Comparison of ENCODE assay signal across 17 cellular contexts in genomic region chr20:29740601-29740950, GRCh38.
DNase-seq lines count a peak whose midpoint lies in the region; FAIRE-seq and TF ChIP-seq lines count a peak whose summit lies in the region.
"Had no signal": no experiment of that assay in that cellular context is flagged by ENCODE, and none has a peak within 500 bp of the region (broad histone marks: within the 10 kb centered on the region; RNA-seq: fewer than 3 reads in every experiment).

No MANE protein-coding gene starts in this region.

- peak; percentile 28 for DNase-seq in D341Med (ENCODE audit: low spot score)
- DNase-seq in GM20000 (ENCODE audit: low spot score), result peak; percentile 5
- DNase-seq in kidney, result peak; percentile 66
- peak; percentile 16 for DNase-seq in stomach
- DNase-seq in caudate nucleus (lab: John Stamatoyannopoulos, UW), result no peak
- no peak for DNase-seq in SHP77 treated with DMSO at 0.1 percent for 48 hours (lab: John Stamatoyannopoulos, UW)
- no peak for DNase-seq in GM13977 (ENCODE audit: low spot score)
- DNase-seq: ACHN; C1 segment of cervical spinal cord; Calu3; CD4-positive, alpha-beta T cell; DMS153; DND-41; GDM1; GM23248 had no signal

- no peak for TF ChIP-seq POLR2A in stomach (IDR thresholded peaks at IDR 0.05)

- intact Hi-C loops in kidney (cut with DNase I) (no loop called here), stomach (cut with DNase I; ENCODE audit: low total_unique reads) (no loop called here)

- no peaks in the 10 kb centered on the region for H3K36me3 ChIP-seq in kidney (ENCODE audit: control insufficient read depth in 1 of 2, insufficient read depth in 2 of 2, low read length in 2 of 2)
- H3K36me3 ChIP-seq in stomach, result no peaks in the 10 kb centered on the region

- H3K9me3 ChIP-seq in kidney (ENCODE audit: control insufficient read depth in 1 of 2, low read length in 2 of 2) (peaks cover 0 to 2% of the 10 kb centered on the region in 2 donors), stomach (peaks cover 13 to 77% (median 60%) of the 10 kb centered on the region in 4 donors)

- H3K9ac ChIP-seq in kidney (ENCODE audit: low read length in 2 of 2), result no peak overlapping the region
- H3K9ac ChIP-seq: GM23248 had no signal

- peaks cover 0 to 42% (median 0%) of the 10 kb centered on the region in 3 donors for H3K27me3 ChIP-seq in stomach

- no peak for TF ChIP-seq EP300 in stomach (IDR thresholded peaks at IDR 0.05)

- WGBS in stomach, 5 donors, result 33 to 72% (median 54%) methylated on average over 18 to 35 of the region's 35 CpGs

- TF ChIP-seq CTCF in GM20000 (IDR thresholded peaks at IDR 0.05; ENCODE audit: extremely low read depth, missing control alignments), result no peak
- no peak for TF ChIP-seq CTCF in kidney (IDR thresholded peaks at IDR 0.05; ENCODE audit: borderline replicate concordance, extremely low read depth, insufficient read depth)
- TF ChIP-seq CTCF in stomach (IDR thresholded peaks at IDR 0.05), result no peak
- no peak for TF ChIP-seq CTCF in GM13977 (IDR thresholded peaks at IDR 0.05; ENCODE audit: extremely low read depth, insufficient read depth, missing control alignments)

- in situ Hi-C loops in GM13977 (cut with MboI; ENCODE audit: low pct_unique_long_range_greater_than_20kb, low sequenced_read_pairs, unreplicated experiment), result no loop called here

- FAIRE-seq in kidney (lab: Jason Lieb, UNC), result no peak
- FAIRE-seq: GM18507, H54 had no signal

- H3K4me1 ChIP-seq in kidney (ENCODE audit: control insufficient read depth in 1 of 2, insufficient read depth in 1 of 2, low read depth in 1 of 2, low read length in 2 of 2), result no peaks in the 10 kb centered on the region
- no peaks in the 10 kb centered on the region for H3K4me1 ChIP-seq in stomach

- H3K27ac ChIP-seq in kidney (ENCODE audit: low read depth in 2 of 2, low read length in 2 of 2) (no peak overlapping the region), stomach (no peak overlapping the region), caudate nucleus (ENCODE audit: low read depth, low read length) (no peak overlapping the region)
- H3K27ac ChIP-seq: GM23248 had no signal

- no peak overlapping the region for H3K4me3 ChIP-seq in kidney (ENCODE audit: low read length in 2 of 2)
- no peak overlapping the region for H3K4me3 ChIP-seq in stomach
- H3K4me3 ChIP-seq: GM23248 had no signal

Comparison
In these comparisons a context has a peak if more than half of its experiments do, and no peak if none do; other contexts are left out.
1. DNase-seq: peak in D341Med (single experiment), GM20000 (single experiment), kidney (single experiment) and stomach (single experiment); none in caudate nucleus (0 of 61), SHP77 treated with DMSO at 0.1 percent for 48 hours (single experiment) and GM13977 (single experiment).